11 cellular contexts compared by ENCODE assay signal in genomic region chr1:210684466-210685294, GRCh38.
DNase-seq lines count a peak whose midpoint lies in the region; ATAC-seq and TF ChIP-seq lines count a peak whose summit lies in the region.
"Had no signal": no experiment of that assay in that cellular context is flagged by ENCODE, and none has a peak within 500 bp of the region (broad histone marks: within the 10 kb centered on the region; RNA-seq: fewer than 3 reads in every experiment).

No MANE protein-coding gene starts in this region.

- no peak overlapping the region for H2BK12ac ChIP-seq in neuronal stem cell (ENCODE audit: low read length)

- H2BK120ac ChIP-seq in neuronal stem cell (ENCODE audit: low read depth, low read length) = no peak overlapping the region

- no peaks in the 10 kb centered on the region for H3K9me3 ChIP-seq in ovary
- H3K9me3 ChIP-seq in neuronal stem cell (replicated peaks in 1 of 2; ENCODE audit: control insufficient read depth in 2 of 2, insufficient read depth in 1 of 2, low read depth in 1 of 2, low read length in 2 of 2) = no peaks in the 10 kb centered on the region

- H3K27me3 ChIP-seq in ovary (no peaks in the 10 kb centered on the region), neuronal stem cell (ENCODE audit: control insufficient read depth in 3 of 3, insufficient read depth in 3 of 3, low read depth in 1 of 3, low read length in 3 of 3) (no peaks in the 10 kb centered on the region)

- H3K18ac ChIP-seq in neuronal stem cell (ENCODE audit: low read length) = no peak overlapping the region

- no peak overlapping the region for H3K4me2 ChIP-seq in neuronal stem cell (ENCODE audit: insufficient read depth, low read length, poor library complexity, severe bottlenecking)

- no peak overlapping the region for H3K23ac ChIP-seq in neuronal stem cell (ENCODE audit: low read depth, low read length, poor library complexity)

- intact Hi-C loops in ovary (cut with DNase I) = no loop called here

- no peak for TF ChIP-seq EP300 in ovary (IDR thresholded peaks at IDR 0.05)

- H2BK5ac ChIP-seq in neuronal stem cell (ENCODE audit: low read length) = no peak overlapping the region

- TF ChIP-seq CTCF in GM12864 (IDR thresholded peaks at IDR 0.05; ENCODE audit: low read depth, low read length, missing control alignments) (no peak), ovary (IDR thresholded peaks at IDR 0.05) (no peak)

- no peaks in the 10 kb centered on the region for H3K36me3 ChIP-seq in ovary
- H3K36me3 ChIP-seq in neuronal stem cell (replicated peaks in 1 of 2; ENCODE audit: control insufficient read depth in 2 of 2, insufficient read depth in 2 of 2, low read length in 2 of 2) = peaks cover 0 to 3% of the 10 kb centered on the region in 2 donors

- H3K4ac ChIP-seq in neuronal stem cell (ENCODE audit: low read length) = no peak overlapping the region

- no peaks in the 10 kb centered on the region for H3K4me1 ChIP-seq in ovary (ENCODE audit: insufficient read depth)
- no peaks in the 10 kb centered on the region for H3K4me1 ChIP-seq in neuronal stem cell (ENCODE audit: control insufficient read depth in 2 of 2, insufficient read depth in 1 of 2, low read depth in 1 of 2, low read length in 2 of 2)

- no peaks in the 10 kb centered on the region for H3K79me1 ChIP-seq in neuronal stem cell (ENCODE audit: low read depth, low read length)

- no peak for TF ChIP-seq POLR2A in ovary (IDR thresholded peaks at IDR 0.05)

- H3K14ac ChIP-seq in neuronal stem cell (ENCODE audit: low read length) = no peak overlapping the region

- H2AFZ ChIP-seq in neuronal stem cell (ENCODE audit: low read length) = no peak overlapping the region

- H3K27ac ChIP-seq in ovary = no peak overlapping the region
- H3K27ac ChIP-seq in neuronal stem cell (replicated peaks; ENCODE audit: low read length) = no peak overlapping the region

- WGBS in ovary, 3 donors = 67 to 91% (median 83%) methylated on average over 5 of the region's 5 CpGs
- no CpG with 5 or more reads among the region's 5 CpGs for WGBS in neuronal stem cell (ENCODE audit: extremely low coverage in 2 of 2, insufficient read length in 2 of 2, insufficient replicate concordance in 1 of 2), 2 donors

- H2BK15ac ChIP-seq in neuronal stem cell (ENCODE audit: low read length) = no peak overlapping the region

- no peak overlapping the region for H3K9ac ChIP-seq in neuronal stem cell (ENCODE audit: low read depth, low read length, poor library complexity)

- ATAC-seq in HG02642 (IDR thresholded peaks at IDR 0.05; ENCODE audit: poor library complexity, unreplicated experiment) (peak; percentile 92), HG03457 (IDR thresholded peaks at IDR 0.05; ENCODE audit: unreplicated experiment) (peak; percentile 90)

- DNase-seq in GM12864 (ENCODE audit: low read depth) (peak; percentile 26), GM19238 (ENCODE audit: insufficient read length, low spot score) (peak; percentile 32), ovary (no peak), hippocampal formation (lab: John Stamatoyannopoulos, UW) (no peak), ureter (ENCODE audit: low spot score) (no peak), neuronal stem cell (ENCODE audit: low spot score) (no peak)
- DNase-seq: activated CD4-positive, alpha-beta T cell treated with anti-CD3 and anti-CD28 coated beads, Interleukin-2, amount 10 ng/mL, durations not matched to agents 24 days and 14 days; amniotic stem cell; NCI-H2081 treated with DMSO at 0.1 percent for 48 hours had no signal

- H4K91ac ChIP-seq in neuronal stem cell (ENCODE audit: low read depth, low read length, poor library complexity) = no peak overlapping the region

- H3K4me3 ChIP-seq in GM12864 (ENCODE audit: low read depth, low read length) (no peak overlapping the region), ovary (no peak overlapping the region), neuronal stem cell (ENCODE audit: low read length in 2 of 2) (no peak overlapping the region)

- no peak overlapping the region for H2AK5ac ChIP-seq in neuronal stem cell (ENCODE audit: low read depth, low read length)

- no peak overlapping the region for H4K8ac ChIP-seq in neuronal stem cell (ENCODE audit: low read depth, low read length)

Comparison
In these comparisons a context has a peak if more than half of its experiments do, and no peak if none do; other contexts are left out.
1. DNase-seq: peak in GM12864 (single experiment) and GM19238 (single experiment); none in ovary (0 of 5), hippocampal formation (0 of 2), ureter (single experiment) and neuronal stem cell (single experiment).